Comparison of ENCODE assay signal across 8 cellular contexts in genomic region chr2:178479758-178480226, GRCh38. TPM values are rescaled to one million over a fixed set of nuclear protein-coding genes. Genes with fewer than 3 reads are reported as not detected.
DNase-seq lines count a peak whose midpoint lies in the region; ATAC-seq and TF ChIP-seq lines count a peak whose summit lies in the region.

No MANE protein-coding gene starts in this region.

- H3K27ac ChIP-seq in mesodermal cell (ENCODE audit: low read depth, low read length, severe bottlenecking), result peak overlapping the region; percentile 84

- BruUV-seq in MCF 10A (replicated peaks; lab: Mats Ljungman, UMichigan), result no TSS peak

- intact Hi-C loops in MCF 10A (cut with micrococcal nuclease), result loop anchor here (1.0 kb wide), 2 partner anchors 28 to 44 kb away; partner anchors contain the start of genes PJVK and PRKRA
- intact Hi-C loops in sciatic nerve (cut with DNase I), result no loop called here

- TF ChIP-seq CTCF in MCF 10A (IDR thresholded peaks at IDR 0.05; ENCODE audit: unreplicated experiment), result no peak

- H3K4me1 Mint-ChIP-seq in stimulated activated naive CD8-positive, alpha-beta T cell treated with anti-CD3 and anti-CD28 coated beads, Interleukin-15, Interleukin-2, amounts not matched to agents 100 ng/mL and 50 ng/mL, for 24 hours (ENCODE audit: low read depth), result peaks cover 51% of the 10 kb centered on the region
- H3K4me1 Mint-ChIP-seq in MCF 10A (ENCODE audit: insufficient read depth, unreplicated experiment), result peaks cover 25% of the 10 kb centered on the region

- no peaks in the 10 kb centered on the region for H3K9me3 Mint-ChIP-seq in stimulated activated naive CD8-positive, alpha-beta T cell treated with anti-CD3 and anti-CD28 coated beads, Interleukin-15, Interleukin-2, amounts not matched to agents 100 ng/mL and 50 ng/mL, for 24 hours
- no peaks in the 10 kb centered on the region for H3K9me3 Mint-ChIP-seq in MCF 10A (ENCODE audit: unreplicated experiment)

- H3K4me3 ChIP-seq in mesodermal cell (ENCODE audit: extremely low read depth, insufficient read depth, low read length, poor library complexity, severe bottlenecking), result peak overlapping the region; percentile 79

- H3K9me3 ChIP-seq in mesodermal cell (ENCODE audit: control insufficient read depth, low read length), result no peaks in the 10 kb centered on the region

- POLR2A ChIA-PET in MCF 10A (lab: Yijun Ruan, JAX), result interaction anchor here (0.6 to 4.6 kb wide), 15 partner anchors 10 to 407 kb away, joined by 3 to 76 read pairs (median 4); partner anchors contain the start of genes PJVK and PRKRA

- H3K27me3 Mint-ChIP-seq in stimulated activated naive CD8-positive, alpha-beta T cell treated with anti-CD3 and anti-CD28 coated beads, Interleukin-15, Interleukin-2, amounts not matched to agents 100 ng/mL and 50 ng/mL, for 24 hours, result no peaks in the 10 kb centered on the region
- H3K27me3 Mint-ChIP-seq in MCF 10A (ENCODE audit: insufficient read depth, unreplicated experiment), result no peaks in the 10 kb centered on the region

- H3K4me3 Mint-ChIP-seq in stimulated activated naive CD8-positive, alpha-beta T cell treated with anti-CD3 and anti-CD28 coated beads, Interleukin-15, Interleukin-2, amounts not matched to agents 100 ng/mL and 50 ng/mL, for 24 hours, result peak overlapping the region; percentile 99
- peak overlapping the region; percentile 96 for H3K4me3 Mint-ChIP-seq in MCF 10A (ENCODE audit: unreplicated experiment)

- H3K4me1 ChIP-seq in mesodermal cell (ENCODE audit: control insufficient read depth, insufficient read depth, low read length, poor library complexity, severe bottlenecking), result peaks cover 10% of the 10 kb centered on the region

- peak overlapping the region; percentile 97 for H3K27ac Mint-ChIP-seq in stimulated activated naive CD8-positive, alpha-beta T cell treated with anti-CD3 and anti-CD28 coated beads, Interleukin-15, Interleukin-2, amounts not matched to agents 100 ng/mL and 50 ng/mL, for 24 hours
- H3K27ac Mint-ChIP-seq in MCF 10A (ENCODE audit: low read depth, unreplicated experiment), result peak overlapping the region; percentile 99

- 31 to 48% methylated on average over 12 to 17 of the region's 19 CpGs for WGBS in mesodermal cell (ENCODE audit: insufficient coverage in 2 of 2), 2 experiments

- CTCF ChIA-PET in MCF 10A (lab: Yijun Ruan, JAX), result interaction anchor here (0.6 to 1.4 kb wide), 7 partner anchors 10 to 699 kb away, joined by 3 to 6 read pairs (median 4); no protein-coding TSS in a partner anchor

- ATAC-seq in stimulated activated naive CD8-positive, alpha-beta T cell treated with anti-CD3 and anti-CD28 coated beads, Interleukin-15, Interleukin-2, amounts not matched to agents 100 U/mL and 50 U/mL, for 24 hours, result no peak
- ATAC-seq in sciatic nerve (no peak), GM18519 (IDR thresholded peaks at IDR 0.05; ENCODE audit: low FRiP score, unreplicated experiment) (no peak)

- no peak for DNase-seq in stimulated activated naive CD8-positive, alpha-beta T cell treated with anti-CD3 and anti-CD28 coated beads, Interleukin-15, Interleukin-2, amounts not matched to agents 100 U/mL and 50 U/mL, for 24 hours
- DNase-seq in MCF 10A (ENCODE audit: unreplicated experiment) (no peak), sciatic nerve (ENCODE audit: low spot score) (no peak), cortex of kidney (lab: John Stamatoyannopoulos, UW) (no peak), iPS-NIHi11 (ENCODE audit: low spot score) (no peak)

- no peaks in the 10 kb centered on the region for H3K36me3 ChIP-seq in mesodermal cell (ENCODE audit: control insufficient read depth, insufficient read depth, low read length)

- peaks cover 5% of the 10 kb centered on the region for H3K36me3 Mint-ChIP-seq in stimulated activated naive CD8-positive, alpha-beta T cell treated with anti-CD3 and anti-CD28 coated beads, Interleukin-15, Interleukin-2, amounts not matched to agents 100 ng/mL and 50 ng/mL, for 24 hours (ENCODE audit: low read depth)
- peaks cover 9% of the 10 kb centered on the region for H3K36me3 Mint-ChIP-seq in MCF 10A (ENCODE audit: insufficient read depth, unreplicated experiment)

RNA-seq across cellular contexts. Expression of gene PLEKHA3, which starts 0.5 kb away (rescaled TPM):
- 29.8 and 43.4 TPM in 2 replicates for total RNA-seq in MCF 10A (2022)
- 16.4 TPM for polyA plus RNA-seq in mesodermal cell (2013, experiment 1 of 2)
- polyA plus RNA-seq in mesodermal cell (2013, experiment 2 of 2), result 12.3 TPM
- total RNA-seq in sciatic nerve, result 34.1 TPM

RNA-seq across cellular contexts. Expression of gene FKBP7, which starts 1.4 kb away (rescaled TPM):
- 5.8 and 8.4 TPM in 2 replicates for total RNA-seq in MCF 10A (2022)
- polyA plus RNA-seq in mesodermal cell (2013, experiment 1 of 2), result 60.5 TPM
- polyA plus RNA-seq in mesodermal cell (2013, experiment 2 of 2), result 67.5 TPM
- total RNA-seq in sciatic nerve, result 25.3 TPM

RNA-seq across cellular contexts. Expression of gene PJVK, which starts 28.6 kb away (rescaled TPM):
- total RNA-seq in MCF 10A (2022) (7.4 and 10.4 TPM in 2 replicates), sciatic nerve (7.2 TPM)
- 3.1 TPM for polyA plus RNA-seq in mesodermal cell (2013, experiment 1 of 2)
- 2.4 TPM for polyA plus RNA-seq in mesodermal cell (2013, experiment 2 of 2)

RNA-seq across cellular contexts. Expression of gene PRKRA, which starts 28.8 kb away (rescaled TPM):
- total RNA-seq in MCF 10A (2022) (51.4 and 58.9 TPM in 2 replicates), sciatic nerve (45.4 TPM)
- polyA plus RNA-seq in mesodermal cell (2013, experiment 1 of 2), result 62.0 TPM
- polyA plus RNA-seq in mesodermal cell (2013, experiment 2 of 2), result 63.7 TPM
